In the genomic region with DNA sequence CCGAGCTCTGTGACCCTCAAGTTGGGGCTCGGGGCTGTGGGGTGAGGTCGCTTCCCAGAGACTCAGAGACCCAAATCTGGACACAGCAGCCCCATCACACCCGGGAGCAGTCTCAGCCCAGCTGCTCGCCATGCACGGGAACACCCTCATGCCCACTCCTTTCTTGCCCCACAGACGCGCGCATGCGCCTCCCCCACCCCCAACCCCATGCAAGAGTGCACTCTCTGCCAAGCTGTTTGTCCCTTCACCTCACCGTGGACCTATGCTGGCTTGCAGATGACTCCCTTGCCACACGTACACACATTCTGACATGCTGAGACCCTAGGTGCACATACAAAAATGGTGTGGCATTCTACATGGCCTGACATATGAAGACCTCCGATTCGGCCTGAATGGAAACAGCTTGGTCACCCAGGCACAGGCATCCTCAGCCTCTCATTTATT, we compare ENCODE assay signal across 8 cellular contexts. TPM values are rescaled to one million over a fixed set of nuclear protein-coding genes. Genes with fewer than 3 reads are reported as not detected.
A peak's percentile ranks its signal among the peaks of the same experiment; 100 is the strongest.
DNase-seq lines count a peak whose midpoint lies in the region; ATAC-seq and TF ChIP-seq lines count a peak whose summit lies in the region.

No MANE protein-coding gene starts in this region.

- H3K27me3 ChIP-seq in BE2C = no peaks in the 10 kb centered on the region

- in situ Hi-C loops in GM13977 (cut with MboI; ENCODE audit: low pct_unique_long_range_greater_than_20kb, low sequenced_read_pairs, unreplicated experiment) = no loop called here

- H3K36me3 ChIP-seq in BE2C = no peaks in the 10 kb centered on the region

- DNase-seq in BE2C = peak; percentile 90
- peak; percentile 45 for DNase-seq in NCI-H69 (lab: John Stamatoyannopoulos, UW)
- DNase-seq in NCI-H524 treated with DMSO at 0.1 percent for 48 hours (lab: John Stamatoyannopoulos, UW) = no peak
- DNase-seq in GM13977 (ENCODE audit: low spot score) = no peak

- intact Hi-C loops in dendritic cell treated with granulocyte-macrophage colony-stimulating factor and Interleukin-4, amounts not matched to agents 40 ng/mL and 50 ng/mL, for 4 days (cut with micrococcal nuclease) = no loop called here

- H3K9me3 Mint-ChIP-seq in dendritic cell treated with granulocyte-macrophage colony-stimulating factor and Interleukin-4, amounts not matched to agents 40 ng/mL and 50 ng/mL, for 4 days = no peaks in the 10 kb centered on the region
- H3K9me3 Mint-ChIP-seq in nephron = peaks cover 8% of the 10 kb centered on the region

- peak overlapping the region; percentile 37 for H3K4me3 ChIP-seq in BE2C (ENCODE audit: low read depth, low read length)

- H3K27me3 Mint-ChIP-seq in dendritic cell treated with granulocyte-macrophage colony-stimulating factor and Interleukin-4, amounts not matched to agents 40 ng/mL and 50 ng/mL, for 4 days = peaks cover 27% of the 10 kb centered on the region
- peaks cover 11% of the 10 kb centered on the region for H3K27me3 Mint-ChIP-seq in nephron (ENCODE audit: low read depth)

- peak overlapping the region; percentile 45 for H3K27ac Mint-ChIP-seq in dendritic cell treated with granulocyte-macrophage colony-stimulating factor and Interleukin-4, amounts not matched to agents 40 ng/mL and 50 ng/mL, for 4 days
- H3K27ac Mint-ChIP-seq in nephron = peak overlapping the region; percentile 99 to 100 (median 100)

- no peak for ATAC-seq in HG03520 (IDR thresholded peaks at IDR 0.05; ENCODE audit: unreplicated experiment)
- ATAC-seq in GM19467 (IDR thresholded peaks at IDR 0.05; ENCODE audit: unreplicated experiment) = no peak

- TF ChIP-seq CTCF in BE2C (IDR thresholded peaks at IDR 0.05; ENCODE audit: low read depth, low read length) (no peak), nephron (IDR thresholded peaks at IDR 0.05; ENCODE audit: unreplicated experiment in 3 of 3) (no peak), GM13977 (IDR thresholded peaks at IDR 0.05; ENCODE audit: extremely low read depth, insufficient read depth, missing control alignments) (no peak)

- H3K4me1 Mint-ChIP-seq in dendritic cell treated with granulocyte-macrophage colony-stimulating factor and Interleukin-4, amounts not matched to agents 40 ng/mL and 50 ng/mL, for 4 days (ENCODE audit: low read depth) = peaks cover 46% of the 10 kb centered on the region
- peaks cover 45% of the 10 kb centered on the region for H3K4me1 Mint-ChIP-seq in nephron

- no peaks in the 10 kb centered on the region for H3K9me3 ChIP-seq in BE2C

- H3K4me1 ChIP-seq in BE2C = peaks cover 38% of the 10 kb centered on the region

- no peaks in the 10 kb centered on the region for H3K36me3 Mint-ChIP-seq in dendritic cell treated with granulocyte-macrophage colony-stimulating factor and Interleukin-4, amounts not matched to agents 40 ng/mL and 50 ng/mL, for 4 days (ENCODE audit: low read depth)
- peaks cover 4% of the 10 kb centered on the region for H3K36me3 Mint-ChIP-seq in nephron (ENCODE audit: low read depth)

- H3K4me3 Mint-ChIP-seq in dendritic cell treated with granulocyte-macrophage colony-stimulating factor and Interleukin-4, amounts not matched to agents 40 ng/mL and 50 ng/mL, for 4 days = no peak overlapping the region
- H3K4me3 Mint-ChIP-seq in nephron = peak overlapping the region; percentile 77 to 92 (median 89)

RNA-seq across cellular contexts. Expression of gene CD248, which starts 0.5 kb away (rescaled TPM):
- 93.0 TPM for polyA plus RNA-seq in BE2C (2012; ENCODE audit: insufficient read depth, insufficient read length, low read depth)

RNA-seq across cellular contexts. Expression of gene RIN1, which starts 18.9 kb away (rescaled TPM):
- polyA plus RNA-seq in BE2C (2012; ENCODE audit: insufficient read depth, insufficient read length, low read depth) = 18.0 TPM

RNA-seq across cellular contexts. Expression of gene TMEM151A, which starts 25.6 kb away (rescaled TPM):
- 16.8 TPM for polyA plus RNA-seq in BE2C (2012; ENCODE audit: insufficient read depth, insufficient read length, low read depth)

RNA-seq across cellular contexts. Expression of gene BRMS1, which starts 27.6 kb away (rescaled TPM):
- polyA plus RNA-seq in BE2C (2012; ENCODE audit: insufficient read depth, insufficient read length, low read depth) = 109 TPM

RNA-seq across cellular contexts. Expression of gene YIF1A, which starts 28.4 kb away (rescaled TPM):
- 314 TPM for polyA plus RNA-seq in BE2C (2012; ENCODE audit: insufficient read depth, insufficient read length, low read depth)

Comparison
In these comparisons a context has a peak if more than half of its experiments do, and no peak if none do; other contexts are left out.
1. DNase-seq: peak in BE2C (single experiment) and NCI-H69 (single experiment); none in NCI-H524 treated with DMSO at 0.1 percent for 48 hours (single experiment) and GM13977 (single experiment).